Comparison of ENCODE assay signal across 18 cellular contexts in genomic region chr2:232276084-232276738, GRCh38.
DNase-seq lines count a peak whose midpoint lies in the region; ATAC-seq and TF ChIP-seq lines count a peak whose summit lies in the region.
"Had no signal": no experiment of that assay in that cellular context is flagged by ENCODE, and none has a peak within 500 bp of the region (broad histone marks: within the 10 kb centered on the region; RNA-seq: fewer than 3 reads in every experiment).

No MANE protein-coding gene starts in this region.

- no peak for TF ChIP-seq CTCF in GM12864 (IDR thresholded peaks at IDR 0.05; ENCODE audit: low read depth, low read length, missing control alignments)
- TF ChIP-seq CTCF in GM13976 (IDR thresholded peaks at IDR 0.05; ENCODE audit: borderline replicate concordance, control extremely low read depth, extremely low read depth, insufficient read depth, missing control alignments): no peak

- no peaks in the 10 kb centered on the region for H3K9me3 ChIP-seq in iPS-18a (ENCODE audit: control insufficient read depth, low read depth, low read length)
- H3K9me3 ChIP-seq: esophagus squamous epithelium, HAP-1, lower lobe of right lung, neutrophil had no signal

- in situ Hi-C loops in GM13976 (cut with MboI; ENCODE audit: low sequenced_read_pairs, unreplicated experiment): no loop called here

- H3K27ac ChIP-seq in iPS-18a (ENCODE audit: low read length): no peak overlapping the region
- H3K27ac ChIP-seq: lower lobe of right lung, neutrophil had no signal

- H3K4me1 ChIP-seq in iPS-18a (ENCODE audit: control insufficient read depth, low read depth, low read length): peaks cover 13% of the 10 kb centered on the region
- H3K4me1 ChIP-seq: HAP-1, lower lobe of right lung had no signal

- H3K9ac ChIP-seq in iPS-18a (ENCODE audit: low read length): no peak overlapping the region

- DNase-seq in GM12864 (ENCODE audit: low read depth) (peak; percentile 5), NCI-H524 treated with DMSO at 0.1 percent for 48 hours (lab: John Stamatoyannopoulos, UW) (peak; percentile 0), occipital lobe (lab: John Stamatoyannopoulos, UW) (no peak), CD1c-positive myeloid dendritic cell (ENCODE audit: extremely low spot score) (no peak), GM13976 (ENCODE audit: low spot score) (no peak)
- DNase-seq: activated T-cell treated with anti-CD3 and anti-CD28 coated beads, Interleukin-2, amount 50 U/mL, for 1 hour; AML-193; DMS53; esophagus squamous epithelium; hippocampal formation; lower lobe of right lung; NCI-H510A had no signal

- H3K27me3 ChIP-seq in iPS-18a (ENCODE audit: control insufficient read depth, insufficient read depth, low read length): no peaks in the 10 kb centered on the region
- H3K27me3 ChIP-seq: esophagus squamous epithelium, neutrophil had no signal

- no peak overlapping the region for H3K4me3 ChIP-seq in GM12864 (ENCODE audit: low read depth, low read length)
- H3K4me3 ChIP-seq in iPS-18a (ENCODE audit: low read length): peak overlapping the region; percentile 10
- H3K4me3 ChIP-seq: esophagus squamous epithelium, HAP-1, lower lobe of right lung had no signal

- ATAC-seq in HG02571 (IDR thresholded peaks at IDR 0.05; ENCODE audit: unreplicated experiment) (peak; percentile 44), GM21717 (IDR thresholded peaks at IDR 0.05; ENCODE audit: unreplicated experiment) (no peak)
- ATAC-seq: stimulated activated memory B cell treated with anti-CD40 and anti-IgM and Interleukin-4, amounts not matched to agents 10 μg/mL and 1 μg/mL and 100 μg/mL, for 72 hours had no signal

- no peaks in the 10 kb centered on the region for H3K36me3 ChIP-seq in iPS-18a (ENCODE audit: control insufficient read depth, low read depth, low read length)
- H3K36me3 ChIP-seq: HAP-1, neutrophil had no signal

Comparison
In these comparisons a context has a peak if more than half of its experiments do, and no peak if none do; other contexts are left out.
1. DNase-seq: peak in GM12864 (single experiment) and NCI-H524 treated with DMSO at 0.1 percent for 48 hours (single experiment); none in occipital lobe (single experiment), CD1c-positive myeloid dendritic cell (single experiment) and GM13976 (single experiment).